ENCODE assay signal across 37 cellular contexts in the genomic region with DNA sequence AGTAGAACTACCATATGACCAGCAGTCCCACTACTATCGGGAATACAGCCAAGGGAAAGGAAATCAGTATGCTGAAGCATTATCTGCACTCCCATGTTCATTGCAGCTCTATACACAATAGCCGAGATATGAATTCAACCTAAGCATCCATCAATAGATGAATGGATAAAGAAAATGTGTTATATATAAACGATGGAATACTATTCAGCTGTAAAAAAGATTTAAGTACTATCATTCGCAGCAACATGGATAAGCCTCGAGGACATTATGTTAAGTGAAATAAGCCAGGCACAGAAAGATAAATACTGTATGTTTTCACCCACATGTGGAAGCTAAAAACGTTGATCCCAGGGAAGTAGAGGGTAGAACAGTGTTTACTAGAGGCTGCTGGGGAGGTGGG.
"Had no signal": no experiment of that assay in that cellular context is flagged by ENCODE, and none has a peak within 500 bp of the region (broad histone marks: within the 10 kb centered on the region; RNA-seq: fewer than 3 reads in every experiment).

No MANE protein-coding gene starts in this region.

- H3K27me3 ChIP-seq: adrenal gland, body of pancreas, brain microvascular endothelial cell, breast epithelium had no signal

- H3K9me3 ChIP-seq: body of pancreas, breast epithelium had no signal

- ATAC-seq: activated CD8-positive, alpha-beta T cell treated with anti-CD3 and anti-CD28 coated beads for 36 hours; activated naive CD4-positive, alpha-beta T cell treated with anti-CD3 and anti-CD28 coated beads, Interleukin-2, amount 50 U/mL, for 72 hours; activated T-cell treated with anti-CD3 and anti-CD28 coated beads, Interleukin-2, amount 50 U/mL, for 4 hours; activated T-cell treated with anti-CD3 and anti-CD28 coated beads, Interleukin-2, amount 50 U/mL, for 72 hours; activated T-helper 17 cell treated with anti-CD3 and anti-CD28 coated beads, Interleukin-2, amount 50 U/mL, for 72 hours; body of pancreas had no signal

- DNase-seq: activated B cell treated with CpG ODN at 0.5 μM for 24 hours; activated CD4-positive, alpha-beta memory T cell treated with anti-CD3 and anti-CD28 coated beads for 36 hours; activated CD4-positive, alpha-beta T cell treated with anti-CD3 and anti-CD28 coated beads for 48 hours; activated CD4-positive, alpha-beta T cell treated with anti-CD3 and anti-CD28 coated beads, Interleukin-2, amount 50 U/mL, for 1 hour; activated CD4-positive, alpha-beta T cell treated with anti-CD3 and anti-CD28 coated beads, Interleukin-2, amount 50 U/mL, for 4 hours; activated CD4-positive, CD25-positive, alpha-beta regulatory T cell treated with anti-CD3 and anti-CD28 coated beads, Interleukin-2, amount 50 U/mL, for 72 hours; activated CD8-positive, alpha-beta memory T cell treated with anti-CD3 and anti-CD28 coated beads, Interleukin-2, amount 50 U/mL, for 4 hours; activated CD8-positive, alpha-beta T cell treated with anti-CD3 and anti-CD28 coated beads for 36 hours; activated effector memory CD4-positive, alpha-beta T cell treated with anti-CD3 and anti-CD28 coated beads, Interleukin-2, amount 50 U/mL, for 16 hours; activated gamma-delta T cell treated with Interleukin-2 at 50 U/mL for 16 hours; activated naive CD4-positive, alpha-beta T cell; activated naive CD4-positive, alpha-beta T cell treated with anti-CD3 and anti-CD28 coated beads for 36 hours; activated naive CD4-positive, alpha-beta T cell treated with anti-CD3 and anti-CD28 coated beads, Interleukin-2, amount 50 U/mL, for 16 hours; activated naive CD8-positive, alpha-beta T cell treated with anti-CD3 and anti-CD28 coated beads for 36 hours; activated T-cell treated with anti-CD3 and anti-CD28 coated beads for 4 hours; activated T-cell treated with anti-CD3 and anti-CD28 coated beads, Interleukin-2, amount 50 U/mL, for 1 hour; activated T-cell treated with anti-CD3 and anti-CD28 coated beads, Interleukin-2, amount 50 U/mL, for 4 hours; activated T-cell treated with anti-CD3 and anti-CD28 coated beads, Interleukin-2, amount 50 U/mL, for 72 hours; adrenal gland; amniotic stem cell; aorta; body of pancreas; brain microvascular endothelial cell; central memory CD4-positive, alpha-beta T cell; cerebellar nuclear complex; T-helper 1 cell; T-helper 2 cell; T-helper 9 cell had no signal

- H3K27ac Mint-ChIP-seq: activated B cell treated with CpG ODN at 0.5 μM for 24 hours; activated CD4-positive, alpha-beta memory T cell treated with anti-CD3 and anti-CD28 coated beads for 36 hours; activated CD8-positive, alpha-beta T cell treated with anti-CD3 and anti-CD28 coated beads for 36 hours; activated naive CD4-positive, alpha-beta T cell treated with anti-CD3 and anti-CD28 coated beads for 36 hours; activated naive CD8-positive, alpha-beta T cell treated with anti-CD3 and anti-CD28 coated beads for 36 hours; activated T-cell treated with anti-CD3 and anti-CD28 coated beads, Interleukin-2, amount 50 U/mL, for 72 hours; activated T-helper 1 cell treated with anti-CD3 and anti-CD28 coated beads, Interleukin-12 subunit alpha, Interleukin-12 subunit beta, Interleukin-2, Interleukin-4 antibody, amounts not matched to agents 30 ng/mL and 10 ng/mL and 1 ng/mL, durations not matched to agents 14 hours and 24 hours and 36 hours; activated T-helper 17 cell treated with anti-CD3 and anti-CD28 coated beads, Interleukin-2, amount 50 U/mL, for 72 hours; T-helper 1 cell treated with Interleukin-12 subunit alpha and Interleukin-12 subunit beta and Interleukin-4 antibody, amounts not matched to agents 30 μg/mL and 1 μg/mL, for 36 hours; T-helper 2 cell treated with Interferon-gamma antibody and Interleukin-4, amounts not matched to agents 5 μg/mL and 100 μg/mL, for 36 hours had no signal

- H3K4me3 Mint-ChIP-seq: activated B cell treated with CpG ODN at 0.5 μM for 24 hours; activated CD4-positive, alpha-beta memory T cell treated with anti-CD3 and anti-CD28 coated beads for 36 hours; activated CD8-positive, alpha-beta T cell treated with anti-CD3 and anti-CD28 coated beads for 36 hours; activated naive CD4-positive, alpha-beta T cell treated with anti-CD3 and anti-CD28 coated beads for 36 hours; activated naive CD8-positive, alpha-beta T cell treated with anti-CD3 and anti-CD28 coated beads for 36 hours; activated T-cell treated with anti-CD3 and anti-CD28 coated beads, Interleukin-2, amount 50 U/mL, for 4 hours; activated T-cell treated with anti-CD3 and anti-CD28 coated beads, Interleukin-2, amount 50 U/mL, for 72 hours; activated T-helper 1 cell treated with anti-CD3 and anti-CD28 coated beads, Interleukin-12 subunit alpha, Interleukin-12 subunit beta, Interleukin-2, Interleukin-4 antibody, amounts not matched to agents 30 ng/mL and 10 ng/mL and 1 ng/mL, durations not matched to agents 14 hours and 24 hours and 36 hours; activated T-helper 17 cell treated with anti-CD3 and anti-CD28 coated beads, Interleukin-2, amount 50 U/mL, for 72 hours; T-helper 1 cell treated with Interleukin-12 subunit alpha and Interleukin-12 subunit beta and Interleukin-4 antibody, amounts not matched to agents 30 μg/mL and 1 μg/mL, for 36 hours; T-helper 2 cell treated with Interferon-gamma antibody and Interleukin-4, amounts not matched to agents 5 μg/mL and 100 μg/mL, for 36 hours had no signal

- H3K36me3 ChIP-seq: adrenal gland, brain microvascular endothelial cell, breast epithelium had no signal

- FAIRE-seq: astrocyte, TTC549 had no signal

- H3K4me3 ChIP-seq: adrenal gland, body of pancreas, breast epithelium had no signal

- H3K9me3 Mint-ChIP-seq: activated B cell treated with CpG ODN at 0.5 μM for 24 hours; activated CD4-positive, alpha-beta memory T cell treated with anti-CD3 and anti-CD28 coated beads for 36 hours; activated CD8-positive, alpha-beta T cell treated with anti-CD3 and anti-CD28 coated beads for 36 hours; activated naive CD4-positive, alpha-beta T cell treated with anti-CD3 and anti-CD28 coated beads for 36 hours; activated naive CD4-positive, alpha-beta T cell treated with anti-CD3 and anti-CD28 coated beads, Interleukin-2, amount 50 U/mL, for 72 hours; activated T-cell treated with anti-CD3 and anti-CD28 coated beads, Interleukin-2, amount 50 U/mL, for 4 hours; activated T-cell treated with anti-CD3 and anti-CD28 coated beads, Interleukin-2, amount 50 U/mL, for 72 hours; activated T-helper 1 cell treated with anti-CD3 and anti-CD28 coated beads, Interleukin-12 subunit alpha, Interleukin-12 subunit beta, Interleukin-2, Interleukin-4 antibody, amounts not matched to agents 30 ng/mL and 10 ng/mL and 1 ng/mL, durations not matched to agents 14 hours and 24 hours and 36 hours; activated T-helper 17 cell treated with anti-CD3 and anti-CD28 coated beads, Interleukin-2, amount 50 U/mL, for 72 hours; T-helper 1 cell treated with Interleukin-12 subunit alpha and Interleukin-12 subunit beta and Interleukin-4 antibody, amounts not matched to agents 30 μg/mL and 1 μg/mL, for 36 hours; T-helper 2 cell treated with Interferon-gamma antibody and Interleukin-4, amounts not matched to agents 5 μg/mL and 100 μg/mL, for 36 hours had no signal

- H3K27me3 Mint-ChIP-seq: activated B cell treated with CpG ODN at 0.5 μM for 24 hours; activated CD4-positive, alpha-beta memory T cell treated with anti-CD3 and anti-CD28 coated beads for 36 hours; activated CD8-positive, alpha-beta T cell treated with anti-CD3 and anti-CD28 coated beads for 36 hours; activated naive CD8-positive, alpha-beta T cell treated with anti-CD3 and anti-CD28 coated beads for 36 hours; activated T-helper 17 cell treated with anti-CD3 and anti-CD28 coated beads, Interleukin-2, amount 50 U/mL, for 72 hours had no signal

- H3K27ac ChIP-seq: adrenal gland, body of pancreas, brain microvascular endothelial cell, breast epithelium, VCaP had no signal
